In the genomic region with DNA sequence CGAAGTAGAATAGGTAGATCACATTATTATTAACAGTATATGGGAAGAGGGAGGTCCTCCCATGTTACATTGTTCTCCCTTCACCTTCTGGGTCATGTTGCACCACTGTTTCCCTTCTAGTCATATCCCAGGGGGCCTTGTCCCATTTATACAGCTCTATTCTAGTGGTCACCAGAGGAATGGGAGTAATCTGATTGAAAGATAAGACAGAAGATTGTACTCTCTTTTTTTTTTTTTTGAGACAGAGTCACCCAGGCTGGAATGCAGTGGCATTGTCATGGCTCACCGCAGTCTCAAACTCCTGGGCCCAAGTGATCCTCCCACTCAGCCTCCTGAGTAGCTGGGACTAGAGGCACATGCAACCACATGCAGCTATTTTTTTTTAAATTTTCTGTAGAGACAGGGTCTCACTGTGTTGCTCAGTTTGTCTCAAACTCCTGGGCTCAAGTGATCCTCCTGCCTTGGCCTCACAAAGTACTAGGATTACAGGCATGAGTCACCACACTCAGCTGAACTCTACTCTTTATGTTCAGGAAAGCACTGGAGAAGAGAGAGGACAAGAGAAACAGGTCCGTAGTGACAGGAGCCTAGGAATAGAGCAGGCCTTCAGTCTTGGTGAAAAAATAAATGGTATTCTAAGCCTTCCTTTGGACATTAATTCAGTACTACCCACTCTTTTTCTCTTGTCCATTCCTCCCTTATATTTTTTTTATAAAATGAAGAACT, we compare ENCODE assay signal across 17 cellular contexts. TPM values are rescaled to one million over a fixed set of nuclear protein-coding genes. Genes with fewer than 3 reads are reported as not detected.
DNase-seq lines count a peak whose midpoint lies in the region; FAIRE-seq and TF ChIP-seq lines count a peak whose summit lies in the region.
"Had no signal": no experiment of that assay in that cellular context is flagged by ENCODE, and none has a peak within 500 bp of the region (broad histone marks: within the 10 kb centered on the region; RNA-seq: fewer than 3 reads in every experiment).

No MANE protein-coding gene starts in this region.

- peaks cover 62% of the 10 kb centered on the region for H3K79me2 ChIP-seq in smooth muscle cell (ENCODE audit: low read depth)
- H3K79me2 ChIP-seq in neural progenitor cell (ENCODE audit: low read depth), result peaks cover 41% of the 10 kb centered on the region

- no peak overlapping the region for H3K27ac Mint-ChIP-seq in neural progenitor cell

- no peaks in the 10 kb centered on the region for H4K20me1 ChIP-seq in smooth muscle cell (ENCODE audit: low read depth)
- no peaks in the 10 kb centered on the region for H4K20me1 ChIP-seq in neural progenitor cell (ENCODE audit: low read depth)

- peaks cover 68% of the 10 kb centered on the region for H3K36me3 Mint-ChIP-seq in neural progenitor cell

- peaks cover 61% of the 10 kb centered on the region for H3K9me3 Mint-ChIP-seq in neural progenitor cell

- H3F3A ChIP-seq in smooth muscle cell (ENCODE audit: low read depth), result no peaks in the 10 kb centered on the region
- no peaks in the 10 kb centered on the region for H3F3A ChIP-seq in neural progenitor cell (ENCODE audit: low read depth)

- TF ChIP-seq CTCF in smooth muscle cell (IDR thresholded peaks at IDR 0.05; ENCODE audit: borderline replicate concordance, insufficient read depth, poor library complexity, severe bottlenecking) (no peak), neural progenitor cell (IDR thresholded peaks at IDR 0.05) (no peak)

- peaks cover 12% of the 10 kb centered on the region for H3K36me3 ChIP-seq in smooth muscle cell (ENCODE audit: low read depth)
- peaks cover 27% of the 10 kb centered on the region for H3K36me3 ChIP-seq in neural progenitor cell

- H3K4me1 Mint-ChIP-seq in neural progenitor cell, result peaks cover 12% of the 10 kb centered on the region

- H3K27me3 ChIP-seq in smooth muscle cell (ENCODE audit: low read depth) (no peaks in the 10 kb centered on the region), neural progenitor cell (no peaks in the 10 kb centered on the region)
- H3K27me3 ChIP-seq: BE2C had no signal

- H3K4me3 ChIP-seq in smooth muscle cell (no peak overlapping the region), neural progenitor cell (no peak overlapping the region)
- H3K4me3 ChIP-seq: HAP-1, K562 had no signal

- H3K27ac ChIP-seq in smooth muscle cell (ENCODE audit: low read depth) (peak overlapping the region; percentile 26), neural progenitor cell (no peak overlapping the region)

- no peak overlapping the region for H2AFZ ChIP-seq in smooth muscle cell (ENCODE audit: low read depth)
- H2AFZ ChIP-seq in neural progenitor cell (replicated peaks), result no peak overlapping the region

- FAIRE-seq in RCC 7860 (lab: Jason Lieb, UNC), result no peak
- FAIRE-seq: K562 had no signal

- H3K9ac ChIP-seq in smooth muscle cell (ENCODE audit: low read depth), result no peak overlapping the region
- no peak overlapping the region for H3K9ac ChIP-seq in neural progenitor cell

- WGBS in smooth muscle cell (ENCODE audit: low lambda C conversion rate), result 89% methylated on average over 3 of the region's 3 CpGs

- peak; percentile 7 for DNase-seq in ELF-1 (ENCODE audit: low read depth, low spot score)
- peak; percentile 56 for DNase-seq in RCC 7860 (ENCODE audit: low spot score)
- DNase-seq in islet precursor cell, result peak; percentile 56
- no peak for DNase-seq in smooth muscle cell (lab: John Stamatoyannopoulos, UW; ENCODE audit: unreplicated experiment)
- no peak for DNase-seq in neural progenitor cell (ENCODE audit: low spot score)
- DNase-seq in iPS-NIHi11 (ENCODE audit: low spot score), result no peak
- no peak for DNase-seq in SK-N-DZ (ENCODE audit: low spot score)
- DNase-seq: BE2C, MV-4-11, NCI-H1436, NCI-H2029, NCI-H2171 treated with DMSO at 0.1 percent for 48 hours, NCI-H446 treated with DMSO at 0.1 percent for 48 hours, NCI-H774, PC-3 had no signal

- no peak overlapping the region for H3K4me2 ChIP-seq in smooth muscle cell
- H3K4me2 ChIP-seq in neural progenitor cell, result no peak overlapping the region

- H3K9me3 ChIP-seq in smooth muscle cell (replicated peaks; ENCODE audit: low read depth) (no peaks in the 10 kb centered on the region), neural progenitor cell (ENCODE audit: low read depth) (no peaks in the 10 kb centered on the region)
- H3K9me3 ChIP-seq: BE2C had no signal

- no peak overlapping the region for H3K4me3 Mint-ChIP-seq in neural progenitor cell

- H3K4me1 ChIP-seq in smooth muscle cell (ENCODE audit: low read depth), result peaks cover 7% of the 10 kb centered on the region
- H3K4me1 ChIP-seq in neural progenitor cell, result peaks cover 8% of the 10 kb centered on the region
- H3K4me1 ChIP-seq: BE2C had no signal

- peaks cover 6% of the 10 kb centered on the region for H3K27me3 Mint-ChIP-seq in neural progenitor cell (ENCODE audit: insufficient read depth, low read depth)

RNA-seq across cellular contexts. Expression of a gene that starts 4.3 kb away (rescaled TPM):
- total RNA-seq in smooth muscle cell, result 9.3 and 10.0 TPM in 2 replicates
- polyA plus RNA-seq in smooth muscle cell, result 2.9 and 3.5 TPM in 2 replicates
- 33.7 and 33.9 TPM in 2 replicates for total RNA-seq in neural progenitor cell (ENCODE audit: low replicate concordance)
- 24.1 and 26.4 TPM in 2 replicates for polyA plus RNA-seq in SK-N-DZ (2014; cell fraction: cytosol; rRNA removed)
- 21.7 and 26.0 TPM in 2 replicates for polyA plus RNA-seq in SK-N-DZ (2014; cell fraction: nucleus; rRNA removed)

RNA-seq across cellular contexts. Expression of a gene that starts 27.7 kb away (rescaled TPM):
- total RNA-seq in smooth muscle cell (6.0 and 8.9 TPM in 2 replicates), neural progenitor cell (ENCODE audit: low replicate concordance) (16.8 and 17.8 TPM in 2 replicates)
- 3.0 and 3.5 TPM in 2 replicates for polyA plus RNA-seq in smooth muscle cell
- 8.9 and 13.2 TPM in 2 replicates for polyA plus RNA-seq in SK-N-DZ (2014; cell fraction: cytosol; rRNA removed)
- 17.4 and 22.7 TPM in 2 replicates for polyA plus RNA-seq in SK-N-DZ (2014; cell fraction: nucleus; rRNA removed)

RNA-seq across cellular contexts. Expression of a gene that starts 49.4 kb away (rescaled TPM):
- 25.3 and 40.3 TPM in 2 replicates for total RNA-seq in smooth muscle cell
- 7.6 and 8.0 TPM in 2 replicates for polyA plus RNA-seq in smooth muscle cell
- 55.9 and 67.7 TPM in 2 replicates for total RNA-seq in neural progenitor cell (ENCODE audit: low replicate concordance)
- polyA plus RNA-seq in SK-N-DZ (2014; cell fraction: cytosol; rRNA removed), result 15.9 and 19.7 TPM in 2 replicates
- polyA plus RNA-seq in SK-N-DZ (2014; cell fraction: nucleus; rRNA removed), result 8.2 and 8.9 TPM in 2 replicates

Comparison
In these comparisons a context has a peak if more than half of its experiments do, and no peak if none do; other contexts are left out.
1. DNase-seq: peak in ELF-1 (single experiment), RCC 7860 (single experiment) and islet precursor cell (single experiment); none in smooth muscle cell (single experiment), neural progenitor cell (single experiment), iPS-NIHi11 (single experiment) and SK-N-DZ (single experiment).